8 cellular contexts compared by ENCODE assay signal in the genomic region with DNA sequence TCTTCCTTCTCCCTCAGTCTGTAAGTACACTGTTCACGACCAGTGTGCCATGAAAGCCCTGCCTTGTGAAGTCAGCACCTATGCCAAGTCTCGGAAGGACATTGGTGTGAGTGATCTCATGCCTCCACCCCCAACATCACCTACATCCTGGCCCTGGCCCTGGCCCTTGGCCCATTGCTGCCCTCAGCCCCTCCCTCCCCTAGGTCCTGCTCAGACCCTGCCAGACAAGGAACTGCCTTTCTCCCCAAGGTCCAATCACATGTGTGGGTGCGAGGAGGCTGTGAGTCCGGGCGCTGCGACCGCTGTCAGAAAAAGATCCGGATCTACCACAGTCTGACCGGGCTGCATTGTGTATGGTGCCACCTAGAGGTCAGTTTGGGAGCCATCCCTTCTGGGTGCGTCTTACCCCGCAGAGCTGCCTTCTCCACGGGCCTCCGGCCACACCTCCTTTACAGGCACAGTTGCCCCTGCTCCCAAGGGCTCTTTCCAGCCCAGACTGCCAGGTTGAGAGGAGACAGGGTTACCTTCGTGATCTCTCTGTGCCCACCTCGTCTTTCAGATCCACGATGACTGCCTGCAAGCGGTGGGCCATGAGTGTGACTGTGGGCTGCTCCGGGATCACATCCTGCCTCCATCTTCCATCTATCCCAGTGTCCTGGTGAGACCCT. TPM values are rescaled to one million over a fixed set of nuclear protein-coding genes. Genes with fewer than 3 reads are reported as not detected.
DNase-seq lines count a peak whose midpoint lies in the region; ATAC-seq and TF ChIP-seq lines count a peak whose summit lies in the region.

No MANE protein-coding gene starts in this region.

- H3K36me3 ChIP-seq in BE2C = no peaks in the 10 kb centered on the region

- peak overlapping the region; percentile 24 for H3K4me3 ChIP-seq in BE2C (ENCODE audit: low read depth, low read length)

- ATAC-seq in GM19035 (IDR thresholded peaks at IDR 0.05; ENCODE audit: unreplicated experiment) (peak; percentile 97), HG03342 (IDR thresholded peaks at IDR 0.05; ENCODE audit: unreplicated experiment) (peak; percentile 99)

- no peaks in the 10 kb centered on the region for H3K27me3 ChIP-seq in BE2C

- TF ChIP-seq CTCF in BE2C (IDR thresholded peaks at IDR 0.05; ENCODE audit: low read depth, low read length) = peak; percentile 97

- H3K9me3 ChIP-seq in BE2C = no peaks in the 10 kb centered on the region

- H3K4me1 ChIP-seq in BE2C = peaks cover 4% of the 10 kb centered on the region; the same call in 1 of the 2 replicates

- DNase-seq in BE2C (peak; percentile 85), NCI-H345 treated with DMSO at 0.1 percent for 48 hours (lab: John Stamatoyannopoulos, UW; ENCODE audit: unreplicated experiment) (peak; percentile 73), cerebellum (ENCODE audit: low spot score) (peak; percentile 83), left kidney (ENCODE audit: low read depth, low spot score) (peak; percentile 93)
- peak; percentile 76 for DNase-seq in activated CD4-positive, CD25-positive, alpha-beta regulatory T cell treated with anti-CD3 and anti-CD28 coated beads, Interleukin-2, amount 50 U/mL, for 72 hours
- peak; percentile 79 to 80 for DNase-seq in stimulated activated CD4-positive, alpha-beta T cell treated with anti-CD3 and anti-CD28 coated beads, Interleukin-2, amount 100 ng/mL, for 48 hours

RNA-seq across cellular contexts. Expression of a gene that starts 9.2 kb away (rescaled TPM):
- polyA plus RNA-seq in BE2C (2012; ENCODE audit: insufficient read depth, insufficient read length, low read depth) = 8.9 TPM
- 14.0 TPM for total RNA-seq in cerebellum

RNA-seq across cellular contexts. Expression of a gene that starts 12.5 kb away (rescaled TPM):
- polyA plus RNA-seq in BE2C (2012; ENCODE audit: insufficient read depth, insufficient read length, low read depth) = 165 TPM
- total RNA-seq in cerebellum = 11.0 TPM

RNA-seq across cellular contexts. Expression of a gene that starts 25.6 kb away (rescaled TPM):
- 4.7 TPM for polyA plus RNA-seq in BE2C (2012; ENCODE audit: insufficient read depth, insufficient read length, low read depth)
- 0.54 TPM for total RNA-seq in cerebellum

RNA-seq across cellular contexts. Expression of a gene that starts 26.4 kb away (rescaled TPM):
- polyA plus RNA-seq in BE2C (2012; ENCODE audit: insufficient read depth, insufficient read length, low read depth) = 16.5 TPM
- total RNA-seq in cerebellum = 25.7 TPM

RNA-seq across cellular contexts. Expression of a gene that starts 33.7 kb away (rescaled TPM):
- polyA plus RNA-seq in BE2C (2012; ENCODE audit: insufficient read depth, insufficient read length, low read depth) = 57.4 TPM
- total RNA-seq in cerebellum = 46.5 TPM

Comparison
In these comparisons a context has a peak if more than half of its experiments do, and no peak if none do; other contexts are left out.
1. Peak in every context shown above with its lines: DNase-seq, ATAC-seq and H3K4me3 ChIP-seq.